1 cellular context compared by ENCODE assay signal in the genomic region with DNA sequence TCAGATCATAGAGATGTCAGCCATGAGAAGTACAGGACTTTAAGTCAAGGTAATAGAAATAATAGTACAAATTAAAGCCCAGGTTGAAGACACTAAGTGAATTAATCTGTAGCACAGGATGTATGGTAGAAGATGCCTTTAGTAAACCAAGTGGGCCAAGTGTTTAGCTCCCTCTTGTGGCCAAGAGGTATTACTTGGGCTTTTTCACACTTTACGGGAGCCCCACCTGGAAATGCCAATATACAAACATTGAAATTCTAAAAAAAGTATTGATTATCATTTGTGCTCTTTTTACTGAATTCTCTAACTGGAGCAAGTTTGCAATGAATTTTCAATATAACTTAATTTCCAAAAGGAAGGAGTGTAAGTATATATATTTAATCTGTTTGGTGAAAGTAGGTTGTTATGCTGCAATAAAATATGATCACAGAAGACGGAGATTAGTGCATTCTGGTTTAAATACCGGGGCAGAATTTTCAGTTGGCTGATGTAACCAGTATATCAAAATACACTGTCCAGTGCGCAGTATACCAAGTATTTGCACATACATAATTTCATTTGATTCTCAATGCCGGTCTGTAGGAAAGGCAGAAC.
TF ChIP-seq lines count a peak whose summit lies in the region.

No MANE protein-coding gene starts in this region.

TF ChIP-seq in K562, 482 proteins besides CTCF, POLR2A, EP300 and RAD21 (continued from another document):
- TF ChIP-seq E2F5 (CRISPR knock-in tag; IDR thresholded peaks at IDR 0.05), result no peak
- TF ChIP-seq RUNX1 (IDR thresholded peaks at IDR 0.05; ENCODE audit: low read depth), result no peak
- TF ChIP-seq SMARCA4 (IDR thresholded peaks at IDR 0.05), result no peak
- no peak for TF ChIP-seq TEAD4 (IDR thresholded peaks at IDR 0.05; ENCODE audit: low read length)
- no peak for TF ChIP-seq TEAD4 (CRISPR knock-in tag; IDR thresholded peaks at IDR 0.05; ENCODE audit: borderline replicate concordance)
- no peak for TF ChIP-seq RBM25 (IDR thresholded peaks at IDR 0.05; ENCODE audit: low read depth, low read length, severe bottlenecking)
- TF ChIP-seq, protein P1, sequence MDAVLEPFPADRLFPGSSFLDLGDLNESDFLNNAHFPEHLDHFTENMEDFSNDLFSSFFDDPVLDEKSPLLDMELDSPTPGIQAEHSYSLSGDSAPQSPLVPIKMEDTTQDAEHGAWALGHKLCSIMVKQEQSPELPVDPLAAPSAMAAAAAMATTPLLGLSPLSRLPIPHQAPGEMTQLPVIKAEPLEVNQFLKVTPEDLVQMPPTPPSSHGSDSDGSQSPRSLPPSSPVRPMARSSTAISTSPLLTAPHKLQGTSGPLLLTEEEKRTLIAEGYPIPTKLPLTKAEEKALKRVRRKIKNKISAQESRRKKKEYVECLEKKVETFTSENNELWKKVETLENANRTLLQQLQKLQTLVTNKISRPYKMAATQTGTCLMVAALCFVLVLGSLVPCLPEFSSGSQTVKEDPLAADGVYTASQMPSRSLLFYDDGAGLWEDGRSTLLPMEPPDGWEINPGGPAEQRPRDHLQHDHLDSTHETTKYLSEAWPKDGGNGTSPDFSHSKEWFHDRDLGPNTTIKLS (IDR thresholded peaks at IDR 0.05; ENCODE audit: borderline replicate concordance, low read depth), result no peak
- TF ChIP-seq RBM39 (optimal IDR thresholded peaks at IDR 0.05; ENCODE audit: low read depth, low read length), result no peak
- TF ChIP-seq HDAC3 (IDR thresholded peaks at IDR 0.05; ENCODE audit: borderline replicate concordance, partially characterized antibody), result no peak
- TF ChIP-seq NR2C1 (IDR thresholded peaks at IDR 0.05), result no peak
- no peak for TF ChIP-seq NR2C1 (tag; IDR thresholded peaks at IDR 0.05)
- TF ChIP-seq NFE2L1 (tag; IDR thresholded peaks at IDR 0.05; ENCODE audit: borderline replicate concordance, low read depth), result no peak
- TF ChIP-seq CREB3 (tag; conservative IDR thresholded peaks at IDR 0.05; ENCODE audit: low read depth), result no peak
- TF ChIP-seq NFATC3 (IDR thresholded peaks at IDR 0.05), result no peak
- no peak for TF ChIP-seq YY1 (IDR thresholded peaks at IDR 0.05; ENCODE audit: borderline replicate concordance in 1 of 3, control insufficient read depth in 1 of 3, extremely low read depth in 1 of 3, insufficient read depth in 3 of 3, insufficient read length in 1 of 3, insufficient replicate concordance in 2 of 3, low read depth in 1 of 3, low read length in 2 of 3)
- no peak for TF ChIP-seq ZNF699 (CRISPR knock-in tag; IDR thresholded peaks at IDR 0.05; ENCODE audit: insufficient replicate concordance)
- no peak for TF ChIP-seq CREM (IDR thresholded peaks at IDR 0.05; ENCODE audit: low read depth)
- no peak for TF ChIP-seq EZH2 (IDR thresholded peaks at IDR 0.05; ENCODE audit: borderline replicate concordance, low read depth, low read length)
